8 cellular contexts compared by ENCODE assay signal in the genomic region with DNA sequence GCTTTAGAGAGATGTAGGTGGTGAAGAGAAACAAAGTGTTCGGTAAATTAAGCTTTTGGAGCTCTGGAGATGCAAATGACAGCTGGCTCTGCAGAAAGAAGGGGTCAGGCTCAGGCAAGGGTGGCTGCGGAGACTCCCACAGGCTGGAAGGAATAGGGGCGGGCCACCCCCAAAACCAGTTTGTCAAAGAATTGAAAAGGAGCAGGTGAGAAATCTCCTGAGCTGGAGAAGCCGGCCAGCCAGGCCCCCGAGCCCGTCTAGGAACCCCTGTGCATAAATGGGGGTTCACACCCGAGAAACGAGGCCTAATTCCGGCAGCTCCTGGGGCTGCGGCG. TPM values are rescaled to one million over a fixed set of nuclear protein-coding genes. Genes with fewer than 3 reads are reported as not detected.
A peak's percentile ranks its signal among the peaks of the same experiment; 100 is the strongest.
DNase-seq lines count a peak whose midpoint lies in the region; ATAC-seq and TF ChIP-seq lines count a peak whose summit lies in the region.

No MANE protein-coding gene starts in this region.

- no peak for TF ChIP-seq CTCF in cardiac muscle cell (IDR thresholded peaks at IDR 0.05; ENCODE audit: low read depth, low read length)
- TF ChIP-seq CTCF in WI38 (IDR thresholded peaks at IDR 0.05; ENCODE audit: low read depth, low read length), result no peak
- TF ChIP-seq CTCF in fibroblast of pulmonary artery (IDR thresholded peaks at IDR 0.05; ENCODE audit: low read length, missing control alignments), result no peak
- no peak for TF ChIP-seq CTCF in omental fat pad (IDR thresholded peaks at IDR 0.05)

- peak overlapping the region; percentile 97 for H3K27ac ChIP-seq in cardiac muscle cell

- H3K4me1 ChIP-seq in cardiac muscle cell (ENCODE audit: low read depth), result peaks cover 8% of the 10 kb centered on the region

- DNase-seq in cardiac muscle cell (ENCODE audit: low read depth in 1 of 2, low spot score in 1 of 2) (peak; percentile 4 to 20), Right ventricle myocardium inferior (ENCODE audit: missing footprints) (no peak), fibroblast of pulmonary artery (ENCODE audit: low read depth) (no peak), omental fat pad (ENCODE audit: low spot score) (no peak), COLO829 (ENCODE audit: low spot score) (no peak), DMS114 treated with DMSO at 0.1 percent for 48 hours (lab: John Stamatoyannopoulos, UW; ENCODE audit: unreplicated experiment) (no peak)

- H3K9me3 ChIP-seq in cardiac muscle cell (ENCODE audit: low read depth), result no peaks in the 10 kb centered on the region

- H3K4me3 ChIP-seq in cardiac muscle cell (peak overlapping the region; percentile 76), WI38 (ENCODE audit: low read depth, low read length) (peak overlapping the region; percentile 84), fibroblast of pulmonary artery (replicated peaks; ENCODE audit: low read depth, low read length) (peak overlapping the region; percentile 95)

- ATAC-seq in Right ventricle myocardium inferior (no peak), HG03066 (IDR thresholded peaks at IDR 0.05; ENCODE audit: low read depth, unreplicated experiment) (peak; percentile 28), omental fat pad (ENCODE audit: low FRiP score) (peak; percentile 10)

- H3K36me3 ChIP-seq in cardiac muscle cell, result no peaks in the 10 kb centered on the region

- H3K27me3 ChIP-seq in cardiac muscle cell, result no peaks in the 10 kb centered on the region

- intact Hi-C loops in Right ventricle myocardium inferior (cut with DNase I), result loop anchor here (1.0 kb wide), 1 partner anchor 13 kb away; a partner anchor contains a TSS

RNA-seq across cellular contexts. Expression of a gene that starts 0.5 kb away (rescaled TPM):
- total RNA-seq in cardiac muscle cell (45.3 and 51.0 TPM in 2 replicates), Right ventricle myocardium inferior (106 TPM), omental fat pad (10 to 100 TPM; 31.4 to 47.4 (median 41.1) TPM)
- polyA plus RNA-seq in cardiac muscle cell, result 76.7 and 77.4 TPM in 2 replicates

RNA-seq across cellular contexts. Expression of a gene that starts 13.3 kb away (rescaled TPM):
- 9.2 and 9.8 TPM in 2 replicates for total RNA-seq in cardiac muscle cell
- polyA plus RNA-seq in cardiac muscle cell, result 6.9 and 15.0 TPM in 2 replicates
- 21.8 TPM for total RNA-seq in Right ventricle myocardium inferior
- total RNA-seq in omental fat pad, result 10 to 100 TPM; 16.2 to 39.4 (median 19.9) TPM

Comparison
In these comparisons a context has a peak if more than half of its experiments do, and no peak if none do; other contexts are left out.
1. DNase-seq: peak in cardiac muscle cell (2 of 2); none in Right ventricle myocardium inferior (single experiment), fibroblast of pulmonary artery (single experiment), omental fat pad (single experiment), COLO829 (single experiment) and DMS114 treated with DMSO at 0.1 percent for 48 hours (single experiment).
2. Peak in every context shown above with its lines, with median percentiles within 50 percentile points of each other: H3K4me3 ChIP-seq.